Comparison of ENCODE assay signal across 20 cellular contexts in the genomic region with DNA sequence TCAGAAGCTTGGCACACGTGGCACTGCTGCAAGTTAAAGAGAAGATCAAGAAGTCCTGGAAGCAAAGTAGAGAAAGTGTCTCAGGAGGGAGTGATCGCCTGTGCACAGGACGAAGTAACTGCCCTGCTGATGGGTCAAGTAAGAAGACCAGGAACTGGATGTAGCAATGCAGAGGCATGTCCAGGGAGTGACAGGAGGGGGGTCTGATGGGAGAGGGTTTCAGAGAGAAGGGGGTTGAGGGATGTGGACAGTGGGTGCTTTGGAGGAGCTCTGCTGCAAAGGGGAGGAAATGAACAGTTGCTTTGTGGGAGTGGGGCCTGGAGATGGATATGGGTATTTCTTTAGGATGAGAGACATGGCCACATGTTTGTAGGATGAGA.
"Had no signal": no experiment of that assay in that cellular context is flagged by ENCODE, and none has a peak within 500 bp of the region (broad histone marks: within the 10 kb centered on the region; RNA-seq: fewer than 3 reads in every experiment).

No MANE protein-coding gene starts in this region.

- H3K27ac ChIP-seq: coronary artery, psoas muscle, right lobe of liver, spleen, stomach, thoracic aorta had no signal

- H3K9me3 ChIP-seq: psoas muscle, right lobe of liver, stomach, thoracic aorta had no signal

- H3K27ac Mint-ChIP-seq: naive thymus-derived CD4-positive, alpha-beta T cell; stimulated activated naive B cell treated with anti-CD40 and anti-IgM and Interleukin-4, amounts not matched to agents 10 μg/mL and 1 μg/mL and 100 μg/mL, for 72 hours had no signal

- DNase-seq: effector CD4-positive, alpha-beta T cell; foreskin melanocyte; hippocampal formation; kidney glomerular epithelial cell; mesendoderm; naive thymus-derived CD4-positive, alpha-beta T cell; occipital lobe; retina; stimulated activated CD4-positive, alpha-beta T cell treated with anti-CD3 and anti-CD28 coated beads, Interleukin-15, amount 100 ng/mL, for 24 hours; stimulated activated CD4-positive, alpha-beta T cell treated with anti-CD3 and anti-CD28 coated beads, Interleukin-1b, Interleukin-23, amount 100 ng/mL, for 48 hours; stimulated activated CD4-positive, alpha-beta T cell treated with anti-CD3 and anti-CD28 coated beads, Interleukin-4, amount 100 ng/mL, for 24 hours; stimulated activated naive B cell treated with anti-CD40 and anti-IgM and Interleukin-4, amounts not matched to agents 10 μg/mL and 1 μg/mL and 100 μg/mL, for 72 hours; stomach; substantia nigra; trophoblast cell had no signal

- H3K4me1 Mint-ChIP-seq: stimulated activated naive B cell treated with anti-CD40 and anti-IgM and Interleukin-4, amounts not matched to agents 10 μg/mL and 1 μg/mL and 100 μg/mL, for 72 hours had no signal

- H3K36me3 Mint-ChIP-seq: naive thymus-derived CD4-positive, alpha-beta T cell; stimulated activated naive B cell treated with anti-CD40 and anti-IgM and Interleukin-4, amounts not matched to agents 10 μg/mL and 1 μg/mL and 100 μg/mL, for 72 hours had no signal

- ATAC-seq: naive thymus-derived CD4-positive, alpha-beta T cell; psoas muscle; right lobe of liver; stimulated activated naive B cell treated with anti-CD40 and anti-IgM and Interleukin-4, amounts not matched to agents 10 μg/mL and 1 μg/mL and 100 μg/mL, for 72 hours had no signal

- H3K36me3 ChIP-seq: right lobe of liver, spleen, stomach, thoracic aorta had no signal

- H3K4me3 Mint-ChIP-seq: naive thymus-derived CD4-positive, alpha-beta T cell; stimulated activated naive B cell treated with anti-CD40 and anti-IgM and Interleukin-4, amounts not matched to agents 10 μg/mL and 1 μg/mL and 100 μg/mL, for 72 hours had no signal

- H3K4me1 ChIP-seq: right lobe of liver had no signal

- H3K4me3 ChIP-seq: coronary artery, psoas muscle, right lobe of liver, spleen, stomach, thoracic aorta had no signal

- H3K27me3 ChIP-seq: right lobe of liver had no signal
